17 cellular contexts compared by ENCODE assay signal in genomic region chr20:57870597-57871236, GRCh38.
A peak's percentile ranks its signal among the peaks of the same experiment; 100 is the strongest.
DNase-seq lines count a peak whose midpoint lies in the region; ATAC-seq, FAIRE-seq and TF ChIP-seq lines count a peak whose summit lies in the region.
"Had no signal": no experiment of that assay in that cellular context is flagged by ENCODE, and none has a peak within 500 bp of the region (broad histone marks: within the 10 kb centered on the region; RNA-seq: fewer than 3 reads in every experiment).

No MANE protein-coding gene starts in this region.

- H2BK15ac ChIP-seq in neuronal stem cell (ENCODE audit: low read length) = no peak overlapping the region

- no peaks in the 10 kb centered on the region for H3K36me3 Mint-ChIP-seq in activated CD8-positive, alpha-beta memory T cell treated with anti-CD3 and anti-CD28 coated beads, Interleukin-2, amount 10 ng/mL, durations not matched to agents 7 days and 5 days
- H3K36me3 Mint-ChIP-seq: CD8-positive, alpha-beta T cell had no signal

- no peak overlapping the region for H3K18ac ChIP-seq in neuronal stem cell (ENCODE audit: low read length)

- peak overlapping the region; percentile 28 for H3K23ac ChIP-seq in neuronal stem cell (ENCODE audit: low read depth, low read length, poor library complexity)

- H4K91ac ChIP-seq in neuronal stem cell (ENCODE audit: low read depth, low read length, poor library complexity) = no peak overlapping the region

- peaks cover 13% of the 10 kb centered on the region for H3K27me3 Mint-ChIP-seq in activated CD8-positive, alpha-beta memory T cell treated with anti-CD3 and anti-CD28 coated beads, Interleukin-2, amount 10 ng/mL, durations not matched to agents 7 days and 5 days
- peaks cover 31% of the 10 kb centered on the region for H3K27me3 Mint-ChIP-seq in stimulated activated naive CD8-positive, alpha-beta T cell treated with anti-CD3 and anti-CD28 coated beads, Interleukin-15, amount 100 ng/mL, for 72 hours

- H3K4me1 ChIP-seq in neuronal stem cell (ENCODE audit: control insufficient read depth in 2 of 2, insufficient read depth in 1 of 2, low read depth in 1 of 2, low read length in 2 of 2) = no peaks in the 10 kb centered on the region
- H3K4me1 ChIP-seq in vagina = peaks cover 6% of the 10 kb centered on the region
- H3K4me1 ChIP-seq: HAP-1 had no signal

- H3K14ac ChIP-seq in neuronal stem cell (ENCODE audit: low read length) = no peak overlapping the region

- H3K4ac ChIP-seq in neuronal stem cell (ENCODE audit: low read length) = no peak overlapping the region

- no peaks in the 10 kb centered on the region for H3K36me3 ChIP-seq in neuronal stem cell (replicated peaks in 1 of 2; ENCODE audit: control insufficient read depth in 2 of 2, insufficient read depth in 2 of 2, low read length in 2 of 2)
- H3K36me3 ChIP-seq in vagina = no peaks in the 10 kb centered on the region
- H3K36me3 ChIP-seq: BLaER1, HAP-1 had no signal

- no peak overlapping the region for H4K8ac ChIP-seq in neuronal stem cell (ENCODE audit: low read depth, low read length)

- H3K9me3 ChIP-seq in neuronal stem cell (replicated peaks in 1 of 2; ENCODE audit: control insufficient read depth in 2 of 2, insufficient read depth in 1 of 2, low read depth in 1 of 2, low read length in 2 of 2) (no peaks in the 10 kb centered on the region), vagina (no peaks in the 10 kb centered on the region)
- H3K9me3 ChIP-seq: HAP-1 had no signal

- intact Hi-C loops in vagina (cut with DNase I) = loop anchor here (10.0 kb wide), 1 partner anchor 304 kb away; no protein-coding TSS in a partner anchor

- no peak overlapping the region for H2AK5ac ChIP-seq in neuronal stem cell (ENCODE audit: low read depth, low read length)

- H3K27ac Mint-ChIP-seq in activated CD8-positive, alpha-beta memory T cell treated with anti-CD3 and anti-CD28 coated beads, Interleukin-2, amount 10 ng/mL, durations not matched to agents 7 days and 5 days = no peak overlapping the region
- H3K27ac Mint-ChIP-seq in stimulated activated naive CD8-positive, alpha-beta T cell treated with anti-CD3 and anti-CD28 coated beads, Interleukin-15, amount 100 ng/mL, for 72 hours = peak overlapping the region in 1 of 2 donors; percentile 54
- H3K27ac Mint-ChIP-seq: CD8-positive, alpha-beta T cell had no signal

- ATAC-seq in activated CD8-positive, alpha-beta memory T cell treated with anti-CD3 and anti-CD28 coated beads, Interleukin-2, amount 10 ng/mL, durations not matched to agents 7 days and 5 days = no peak
- ATAC-seq in stimulated activated naive CD8-positive, alpha-beta T cell treated with anti-CD3 and anti-CD28 coated beads, Interleukin-15, amount 100 ng/mL, for 72 hours = no peak
- ATAC-seq in GM18519 (IDR thresholded peaks at IDR 0.05; ENCODE audit: low FRiP score, unreplicated experiment) = no peak
- ATAC-seq: CD8-positive, alpha-beta T cell had no signal

- FAIRE-seq in HTR-8/SVneo (lab: Jason Lieb, UNC) = peak; percentile 81
- FAIRE-seq: H1 had no signal

- H2AFZ ChIP-seq in neuronal stem cell (ENCODE audit: low read length) = no peak overlapping the region

- H3K27ac ChIP-seq in neuronal stem cell (replicated peaks; ENCODE audit: low read length) (no peak overlapping the region), vagina (no peak overlapping the region)
- H3K27ac ChIP-seq: BLaER1, HL-60 had no signal

- CTCF ChIA-PET in activated CD8-positive, alpha-beta memory T cell treated with anti-CD3 and anti-CD28 coated beads, Interleukin-2, amount 10 ng/mL, durations not matched to agents 7 days and 5 days (lab: Charles Lee) = no interaction called here

- TF ChIP-seq POLR2A in vagina (IDR thresholded peaks at IDR 0.05) = no peak

- no peaks in the 10 kb centered on the region for H3K9me3 Mint-ChIP-seq in activated CD8-positive, alpha-beta memory T cell treated with anti-CD3 and anti-CD28 coated beads, Interleukin-2, amount 10 ng/mL, durations not matched to agents 7 days and 5 days (ENCODE audit: low read depth)
- H3K9me3 Mint-ChIP-seq in stimulated activated naive CD8-positive, alpha-beta T cell treated with anti-CD3 and anti-CD28 coated beads, Interleukin-15, amount 100 ng/mL, for 72 hours = no peaks in the 10 kb centered on the region
- H3K9me3 Mint-ChIP-seq: CD8-positive, alpha-beta T cell had no signal

- H3K4me3 ChIP-seq in neuronal stem cell (ENCODE audit: low read length in 2 of 2) (no peak overlapping the region), vagina (no peak overlapping the region)
- H3K4me3 ChIP-seq: BLaER1, HAP-1 had no signal

- TF ChIP-seq CTCF in vagina (IDR thresholded peaks at IDR 0.05) = no peak

- H2BK5ac ChIP-seq in neuronal stem cell (ENCODE audit: low read length) = no peak overlapping the region

- peak; percentile 9 for DNase-seq in activated CD8-positive, alpha-beta memory T cell treated with anti-CD3 and anti-CD28 coated beads, Interleukin-2, amount 10 ng/mL, durations not matched to agents 7 days and 5 days
- DNase-seq in activated CD8-positive, alpha-beta memory T cell treated with anti-CD3 and anti-CD28 coated beads, Interleukin-2, amount 50 U/mL, for 48 hours = no peak
- DNase-seq in HTR-8/SVneo (ENCODE audit: insufficient read length, low spot score) (no peak), neuronal stem cell (ENCODE audit: low spot score) (no peak), vagina (ENCODE audit: extremely low spot score in 2 of 2) (peak; percentile 60 to 72)
- DNase-seq in stimulated activated naive CD8-positive, alpha-beta T cell treated with anti-CD3 and anti-CD28 coated beads, Interleukin-15, amount 100 ng/mL, for 72 hours = no peak
- DNase-seq: 8988T, Calu3, DMS79 treated with DMSO at 0.1 percent for 48 hours, GF-D8, IMR-90 had no signal

- no CpG with 5 or more reads among the region's 8 CpGs for WGBS in neuronal stem cell (ENCODE audit: extremely low coverage in 2 of 2, insufficient read length in 2 of 2, insufficient replicate concordance in 1 of 2), 2 donors

- no peak overlapping the region for H2BK120ac ChIP-seq in neuronal stem cell (ENCODE audit: low read depth, low read length)

- H3K79me1 ChIP-seq in neuronal stem cell (ENCODE audit: low read depth, low read length) = no peaks in the 10 kb centered on the region

- H3K4me2 ChIP-seq in neuronal stem cell (ENCODE audit: insufficient read depth, low read length, poor library complexity, severe bottlenecking) = no peak overlapping the region
- H3K4me2 ChIP-seq: BLaER1 had no signal

- H3K4me1 Mint-ChIP-seq in activated CD8-positive, alpha-beta memory T cell treated with anti-CD3 and anti-CD28 coated beads, Interleukin-2, amount 10 ng/mL, durations not matched to agents 7 days and 5 days = no peaks in the 10 kb centered on the region
- H3K4me1 Mint-ChIP-seq in stimulated activated naive CD8-positive, alpha-beta T cell treated with anti-CD3 and anti-CD28 coated beads, Interleukin-15, amount 100 ng/mL, for 72 hours = peaks cover 9% of the 10 kb centered on the region

- no peak overlapping the region for H2BK12ac ChIP-seq in neuronal stem cell (ENCODE audit: low read length)

- no peak overlapping the region for H3K4me3 Mint-ChIP-seq in activated CD8-positive, alpha-beta memory T cell treated with anti-CD3 and anti-CD28 coated beads, Interleukin-2, amount 10 ng/mL, durations not matched to agents 7 days and 5 days
- H3K4me3 Mint-ChIP-seq in stimulated activated naive CD8-positive, alpha-beta T cell treated with anti-CD3 and anti-CD28 coated beads, Interleukin-15, amount 100 ng/mL, for 72 hours = no peak overlapping the region
- H3K4me3 Mint-ChIP-seq: CD8-positive, alpha-beta T cell had no signal

- H3K27me3 ChIP-seq in neuronal stem cell (ENCODE audit: control insufficient read depth in 3 of 3, insufficient read depth in 3 of 3, low read depth in 1 of 3, low read length in 3 of 3) (peaks cover 0 to 7% (median 0%) of the 10 kb centered on the region in 3 experiments), vagina (no peaks in the 10 kb centered on the region)
- H3K27me3 ChIP-seq: BLaER1 had no signal

- no peak overlapping the region for H3K9ac ChIP-seq in neuronal stem cell (ENCODE audit: low read depth, low read length, poor library complexity)
- H3K9ac ChIP-seq: BLaER1 had no signal

Comparison
In these comparisons a context has a peak if more than half of its experiments do, and no peak if none do; other contexts are left out.
1. DNase-seq: peak in activated CD8-positive, alpha-beta memory T cell treated with anti-CD3 and anti-CD28 coated beads, Interleukin-2, amount 10 ng/mL, durations not matched to agents 7 days and 5 days (single experiment) and vagina (2 of 2); none in activated CD8-positive, alpha-beta memory T cell treated with anti-CD3 and anti-CD28 coated beads, Interleukin-2, amount 50 U/mL, for 48 hours (single experiment), HTR-8/SVneo (single experiment), neuronal stem cell (single experiment) and stimulated activated naive CD8-positive, alpha-beta T cell treated with anti-CD3 and anti-CD28 coated beads, Interleukin-15, amount 100 ng/mL, for 72 hours (0 of 2).